8 cellular contexts compared by ENCODE assay signal in genomic region chr14:68794130-68794855, GRCh38. TPM values are rescaled to one million over a fixed set of nuclear protein-coding genes. Genes with fewer than 3 reads are reported as not detected.
DNase-seq lines count a peak whose midpoint lies in the region; ATAC-seq and TF ChIP-seq lines count a peak whose summit lies in the region.

No MANE protein-coding gene starts in this region.

- intact Hi-C loops in adrenal gland (cut with DNase I) = no loop called here

- H3K9me3 ChIP-seq in adrenal gland (replicated peaks in 1 of 3) (no peaks in the 10 kb centered on the region), right atrium auricular region (no peaks in the 10 kb centered on the region)

- H3K4me1 ChIP-seq in adrenal gland (replicated peaks in 1 of 2) (peaks cover 10 to 29% of the 10 kb centered on the region in 2 donors), right atrium auricular region (peaks cover 0 to 26% of the 10 kb centered on the region in 2 donors)

- TF ChIP-seq CTCF in GM20000 (IDR thresholded peaks at IDR 0.05; ENCODE audit: extremely low read depth, missing control alignments) = no peak
- TF ChIP-seq CTCF in adrenal gland (IDR thresholded peaks at IDR 0.05) = no peak
- no peak for TF ChIP-seq CTCF in right atrium auricular region (IDR thresholded peaks at IDR 0.05)
- no peak for TF ChIP-seq CTCF in retinal pigment epithelial cell (conservative IDR thresholded peaks at IDR 0.05; ENCODE audit: low read depth, low read length)

- ATAC-seq in HG03378 (IDR thresholded peaks at IDR 0.05; ENCODE audit: unreplicated experiment) (no peak), GM18909 (IDR thresholded peaks at IDR 0.05; ENCODE audit: poor library complexity, unreplicated experiment) (no peak)

- peak overlapping the region in 3 of 4 donors; percentile 65 to 92 (median 71) for H3K4me3 ChIP-seq in adrenal gland
- H3K4me3 ChIP-seq in right atrium auricular region = peak overlapping the region; percentile 83 to 94
- H3K4me3 ChIP-seq in retinal pigment epithelial cell (ENCODE audit: low read length) = peak overlapping the region; percentile 100

- WGBS in adrenal gland, 4 donors = 1 to 2% (median 1%) methylated on average over 25 to 41 of the region's 41 CpGs

- H3K36me3 ChIP-seq in adrenal gland (replicated peaks in 1 of 2) = peaks cover 0 to 14% of the 10 kb centered on the region in 2 donors
- peaks cover 27% of the 10 kb centered on the region for H3K36me3 ChIP-seq in right atrium auricular region

- H3K27ac ChIP-seq in adrenal gland (peak overlapping the region; percentile 100), right atrium auricular region (peak overlapping the region; percentile 100)

- H3K27me3 ChIP-seq in adrenal gland (no peaks in the 10 kb centered on the region), right atrium auricular region (no peaks in the 10 kb centered on the region)

- TF ChIP-seq POLR2A in adrenal gland (IDR thresholded peaks at IDR 0.05) = peak; percentile 63 to 92

- in situ Hi-C loops in ACHN (cut with HindIII; ENCODE audit: low pct_ligation_motif_present, low pct_unique_long_range_greater_than_20kb, low sequenced_read_pairs) = no loop called here

- DNase-seq in ACHN (peak; percentile 74), GM20000 (ENCODE audit: low spot score) (peak; percentile 68), SW 1271 (lab: John Stamatoyannopoulos, UW) (peak; percentile 58 to 78), adrenal gland (peak; percentile 86 to 96 (median 94)), right atrium auricular region (ENCODE audit: low spot score) (peak; percentile 95), retinal pigment epithelial cell (ENCODE audit: low read depth) (peak; percentile 64)

RNA-seq across cellular contexts. Expression of gene ZFP36L1, which starts 1.4 kb away (rescaled TPM):
- total RNA-seq in adrenal gland (100 to 1,000 TPM in 7 of 8 donors, 10 to 100 TPM in 1; 95.2 to 332 (median 185) TPM), right atrium auricular region (100 to 1,000 TPM in 1 of 2 donors, 10 to 100 TPM in 1; 66.6 to 276 TPM)
- 10 to 100 TPM; 38.0 to 69.8 (median 54.8) TPM for polyA plus RNA-seq in adrenal gland
